36 cellular contexts compared by ENCODE assay signal in genomic region chr19:2998642-2999041, GRCh38. TPM values are rescaled to one million over a fixed set of nuclear protein-coding genes. Genes with fewer than 3 reads are reported as not detected.
"Had no signal": no experiment of that assay in that cellular context is flagged by ENCODE, and none has a peak within 500 bp of the region (broad histone marks: within the 10 kb centered on the region; RNA-seq: fewer than 3 reads in every experiment).

No MANE protein-coding gene starts in this region.

- H3K4me3 ChIP-seq: MG63 had no signal

- DNase-seq: Karpas-422, Kasumi-1, MG63, MM.1S, MV-4-11, NCI-H1048, NCI-H1092, NCI-H1092 treated with DMSO at 0.1 percent for 48 hours, NCI-H1105, NCI-H1105 treated with DMSO at 0.1 percent for 48 hours, NCI-H1417, NCI-H1417 treated with DMSO at 0.1 percent for 48 hours, NCI-H1436, NCI-H1436 treated with DMSO at 0.1 percent for 48 hours, NCI-H146, NCI-H1694, NCI-H1694 treated with DMSO at 0.1 percent for 48 hours, NCI-H187, NCI-H187 treated with DMSO at 0.1 percent for 48 hours, NCI-H1930, NCI-H2029, NCI-H2029 treated with DMSO at 0.1 percent for 48 hours, NCI-H2081, NCI-H2081 treated with DMSO at 0.1 percent for 48 hours, NCI-H2107, NCI-H2171, NCI-H2171 treated with DMSO at 0.1 percent for 48 hours, NCI-H2227 treated with DMSO at 0.1 percent for 48 hours, NCI-H226, NCI-H345, NCI-H446, NCI-H446 treated with DMSO at 0.1 percent for 48 hours, NCI-H510A, NCI-H510A treated with DMSO at 0.1 percent for 48 hours, NCI-H524 had no signal

- H3K36me3 ChIP-seq: MG63 had no signal

- H3K9me3 ChIP-seq: MG63 had no signal

- H3K27me3 ChIP-seq: MG63 had no signal

RNA-seq across cellular contexts. Expression of gene TLE2, which starts 30.4 kb away (rescaled TPM):
- total RNA-seq: M059J had no signal
